1 cellular context compared by ENCODE assay signal in genomic region chr13:94318418-94318817, GRCh38.
TF ChIP-seq lines count a peak whose summit lies in the region.

No MANE protein-coding gene starts in this region.

TF ChIP-seq in GM12878, 131 proteins besides CTCF, POLR2A, EP300 and RAD21 (continued from another document):
- 0 out of 2 replicates have a peak, but pooled peaks have one; percentile 30 for TF ChIP-seq HSF1 (IDR thresholded peaks at IDR 0.05; ENCODE audit: low read depth, low read length)
- TF ChIP-seq SREBF2 (IDR thresholded peaks at IDR 0.05; ENCODE audit: low read length) = no peak
- peak; percentile 68 for TF ChIP-seq RUNX3 (IDR thresholded peaks at IDR 0.05; ENCODE audit: low read length)
